In the genomic region with DNA sequence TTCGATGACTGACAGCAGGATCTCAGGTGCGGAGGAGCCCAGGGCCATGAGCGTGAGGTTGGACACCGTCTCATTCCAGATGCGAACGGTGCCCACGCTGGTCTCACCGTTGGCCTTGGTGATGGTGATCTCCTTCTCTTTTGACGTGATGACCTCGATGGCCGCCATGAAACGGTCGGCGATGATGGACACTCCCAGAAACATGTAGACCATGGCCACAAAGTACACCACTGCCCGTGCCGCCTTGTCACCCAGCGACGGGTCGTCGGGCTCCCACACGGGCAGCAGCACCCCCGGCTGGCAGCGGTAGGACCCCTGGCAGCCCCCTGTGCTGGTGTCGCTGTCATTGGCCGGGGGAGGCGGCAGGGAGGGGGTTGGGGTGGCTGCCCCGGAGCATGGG, we compare ENCODE assay signal across 9 cellular contexts. TPM values are rescaled to one million over a fixed set of nuclear protein-coding genes. Genes with fewer than 3 reads are reported as not detected.
"Had no signal": no experiment of that assay in that cellular context is flagged by ENCODE, and none has a peak within 500 bp of the region (broad histone marks: within the 10 kb centered on the region; RNA-seq: fewer than 3 reads in every experiment).

No MANE protein-coding gene starts in this region.

- H3K27ac ChIP-seq: GM23248, HL-60 had no signal

- H3K9ac ChIP-seq: GM23248 had no signal

- H3K27ac Mint-ChIP-seq: IgD-negative memory B cell had no signal

- ATAC-seq: HepG2 had no signal

- H3K9me3 Mint-ChIP-seq: H9, IgD-negative memory B cell had no signal

- H2AFZ ChIP-seq: GM23248 had no signal

- H3K4me3 Mint-ChIP-seq: IgD-negative memory B cell had no signal

- H3K4me3 ChIP-seq: GM23248 had no signal

- DNase-seq: GM23248, GOT3, H9, HCEC 1CT, KG1 had no signal

RNA-seq across cellular contexts. Expression of a gene that starts 5.7 kb away (rescaled TPM):
- total RNA-seq: GM23248, HT1080 had no signal
- polyA plus RNA-seq: GM23248, HepG2, IgD-negative memory B cell had no signal

RNA-seq across cellular contexts. Expression of a gene that starts 46.6 kb away (rescaled TPM):
- polyA plus RNA-seq: IgD-negative memory B cell had no signal
